25 cellular contexts compared by ENCODE assay signal in genomic region chr14:101708853-101709532, GRCh38. TPM values are rescaled to one million over a fixed set of nuclear protein-coding genes. Genes with fewer than 3 reads are reported as not detected.
A peak's percentile ranks its signal among the peaks of the same experiment; 100 is the strongest.
DNase-seq lines count a peak whose midpoint lies in the region; ATAC-seq and TF ChIP-seq lines count a peak whose summit lies in the region.
"Had no signal": no experiment of that assay in that cellular context is flagged by ENCODE, and none has a peak within 500 bp of the region (broad histone marks: within the 10 kb centered on the region; RNA-seq: fewer than 3 reads in every experiment).

No MANE protein-coding gene starts in this region.

- WGBS in lower leg skin, 2 donors = 79 to 86% methylated on average over 18 of the region's 18 CpGs
- 37 to 58% methylated on average over 18 of the region's 18 CpGs for WGBS in thyroid gland, 2 donors

- DNase-seq in activated naive CD8-positive, alpha-beta T cell treated with anti-CD3 and anti-CD28 coated beads for 36 hours = no peak
- DNase-seq in T-helper 17 cell (no peak), lower leg skin (ENCODE audit: low spot score in 2 of 2) (peak; percentile 13 to 74), thyroid gland (peak; percentile 91 to 93), NCI-H2196 (lab: John Stamatoyannopoulos, UW; ENCODE audit: unreplicated experiment) (no peak), RPMI8226 (no peak), activated T-cell treated with anti-CD3 and anti-CD28 coated beads for 4 hours (no peak)
- DNase-seq: ACHN; activated CD8-positive, alpha-beta T cell treated with anti-CD3 and anti-CD28 coated beads, Interleukin-2, amount 10 ng/mL, durations not matched to agents 7 days and 5 days; amniotic stem cell; GDM1; HFFc6; hippocampal formation; lower lobe of right lung; NCI-H1436; NCI-H748 treated with DMSO at 0.1 percent for 48 hours; PC-3; sigmoid colon; testis had no signal

- H3K36me3 ChIP-seq in thyroid gland = no peaks in the 10 kb centered on the region
- H3K36me3 ChIP-seq: lower lobe of right lung, sigmoid colon, SJSA1 had no signal

- no peak for TF ChIP-seq CTCF in lower leg skin (IDR thresholded peaks at IDR 0.05)
- TF ChIP-seq CTCF in thyroid gland (IDR thresholded peaks at IDR 0.05) = peak in 2 of 6 experiments; percentile 16 to 33

- peaks cover 9 to 50% of the 10 kb centered on the region in 2 donors for H3K4me1 ChIP-seq in thyroid gland
- H3K4me1 ChIP-seq: testis had no signal

- no peak overlapping the region for H3K4me3 ChIP-seq in lower leg skin (ENCODE audit: low read depth, poor library complexity, severe bottlenecking)
- H3K4me3 ChIP-seq in thyroid gland (replicated peaks in 1 of 3) = no peak overlapping the region
- H3K4me3 ChIP-seq: lower lobe of right lung, sigmoid colon, SJSA1, testis had no signal

- no peaks in the 10 kb centered on the region for H3K36me3 Mint-ChIP-seq in activated naive CD8-positive, alpha-beta T cell
- no peaks in the 10 kb centered on the region for H3K36me3 Mint-ChIP-seq in activated naive CD8-positive, alpha-beta T cell treated with anti-CD3 and anti-CD28 coated beads for 36 hours
- H3K36me3 Mint-ChIP-seq in T-helper 17 cell (ENCODE audit: low read depth) = no peaks in the 10 kb centered on the region
- H3K36me3 Mint-ChIP-seq: stimulated activated memory B cell treated with anti-CD40 and anti-IgM and Interleukin-4, amounts not matched to agents 10 μg/mL and 1 μg/mL and 100 μg/mL, for 72 hours had no signal

- H3K9me3 Mint-ChIP-seq in activated naive CD8-positive, alpha-beta T cell (ENCODE audit: low read depth) = no peaks in the 10 kb centered on the region
- H3K9me3 Mint-ChIP-seq in activated naive CD8-positive, alpha-beta T cell treated with anti-CD3 and anti-CD28 coated beads for 36 hours = peaks cover 3% of the 10 kb centered on the region

- H3K27me3 ChIP-seq in thyroid gland = no peaks in the 10 kb centered on the region
- H3K27me3 ChIP-seq: SJSA1, testis had no signal

- ATAC-seq in T-helper 17 cell = no peak
- ATAC-seq: activated CD8-positive, alpha-beta T cell treated with anti-CD3 and anti-CD28 coated beads, Interleukin-2, amount 10 ng/mL, durations not matched to agents 7 days and 5 days; lower lobe of right lung; stimulated activated memory B cell treated with anti-CD40 and anti-IgM and Interleukin-4, amounts not matched to agents 10 μg/mL and 1 μg/mL and 100 μg/mL, for 72 hours had no signal

- intact Hi-C loops in lower leg skin (cut with DNase I; ENCODE audit: low total_unique reads) = no loop called here
- intact Hi-C loops in thyroid gland (cut with DNase I) = loop anchor here (5.0 kb wide), 1 partner anchor 48 kb away; no protein-coding TSS in a partner anchor

- H3K27ac ChIP-seq in thyroid gland = peak overlapping the region in 2 of 3 donors; percentile 30 to 44
- H3K27ac ChIP-seq: C4-2B, lower lobe of right lung, sigmoid colon, SJSA1, testis, VCaP had no signal

- no peaks in the 10 kb centered on the region for H3K27me3 Mint-ChIP-seq in activated naive CD8-positive, alpha-beta T cell
- no peaks in the 10 kb centered on the region for H3K27me3 Mint-ChIP-seq in activated naive CD8-positive, alpha-beta T cell treated with anti-CD3 and anti-CD28 coated beads for 36 hours
- no peaks in the 10 kb centered on the region for H3K27me3 Mint-ChIP-seq in T-helper 17 cell

- H3K9me3 ChIP-seq in T-helper 17 cell (ENCODE audit: control insufficient read depth, low read length, poor library complexity, severe bottlenecking) (no peaks in the 10 kb centered on the region), thyroid gland (no peaks in the 10 kb centered on the region)
- H3K9me3 ChIP-seq: lower lobe of right lung, sigmoid colon, SJSA1, testis had no signal

- TF ChIP-seq POLR2A in lower leg skin (IDR thresholded peaks at IDR 0.05) (no peak), thyroid gland (IDR thresholded peaks at IDR 0.05) (no peak)

- H3K4me1 Mint-ChIP-seq in activated naive CD8-positive, alpha-beta T cell (ENCODE audit: low read depth) = peaks cover 27% of the 10 kb centered on the region
- H3K4me1 Mint-ChIP-seq in activated naive CD8-positive, alpha-beta T cell treated with anti-CD3 and anti-CD28 coated beads for 36 hours = peaks cover 29% of the 10 kb centered on the region
- H3K4me1 Mint-ChIP-seq in T-helper 17 cell = peaks cover 27% of the 10 kb centered on the region

- H3K27ac Mint-ChIP-seq in activated naive CD8-positive, alpha-beta T cell = peak overlapping the region; percentile 66
- H3K27ac Mint-ChIP-seq in activated naive CD8-positive, alpha-beta T cell treated with anti-CD3 and anti-CD28 coated beads for 36 hours = no peak overlapping the region
- peak overlapping the region; percentile 90 for H3K27ac Mint-ChIP-seq in T-helper 17 cell
- H3K27ac Mint-ChIP-seq: activated CD8-positive, alpha-beta T cell treated with anti-CD3 and anti-CD28 coated beads, Interleukin-2, amount 10 ng/mL, durations not matched to agents 7 days and 5 days; dendritic cell treated with granulocyte-macrophage colony-stimulating factor and Interleukin-4, amounts not matched to agents 40 ng/mL and 50 ng/mL, for 4 days; HFFc6; stimulated activated memory B cell treated with anti-CD40 and anti-IgM and Interleukin-4, amounts not matched to agents 10 μg/mL and 1 μg/mL and 100 μg/mL, for 72 hours had no signal

- H3K4me3 Mint-ChIP-seq in activated naive CD8-positive, alpha-beta T cell = no peak overlapping the region
- no peak overlapping the region for H3K4me3 Mint-ChIP-seq in activated naive CD8-positive, alpha-beta T cell treated with anti-CD3 and anti-CD28 coated beads for 36 hours
- no peak overlapping the region for H3K4me3 Mint-ChIP-seq in T-helper 17 cell
- H3K4me3 Mint-ChIP-seq: activated CD8-positive, alpha-beta T cell treated with anti-CD3 and anti-CD28 coated beads, Interleukin-2, amount 10 ng/mL, durations not matched to agents 7 days and 5 days; dendritic cell treated with granulocyte-macrophage colony-stimulating factor and Interleukin-4, amounts not matched to agents 40 ng/mL and 50 ng/mL, for 4 days; HFFc6; stimulated activated memory B cell treated with anti-CD40 and anti-IgM and Interleukin-4, amounts not matched to agents 10 μg/mL and 1 μg/mL and 100 μg/mL, for 72 hours had no signal

RNA-seq across cellular contexts. Expression of gene PPP2R5C, which starts 52.5 kb away (rescaled TPM):
- 100 to 1,000 TPM; 209 to 221 TPM for total RNA-seq in activated naive CD8-positive, alpha-beta T cell treated with anti-CD3 and anti-CD28 coated beads for 36 hours
- 100 to 1,000 TPM; 516 to 530 TPM for total RNA-seq in T-helper 17 cell
- 10 to 100 TPM; 74.6 to 89.9 (median 80.3) TPM for total RNA-seq in lower leg skin
- total RNA-seq in thyroid gland = 100 to 1,000 TPM; 105 to 209 (median 141) TPM

Comparison
In these comparisons a context has a peak if more than half of its experiments do, and no peak if none do; other contexts are left out.
1. DNase-seq: peak in lower leg skin (2 of 2) and thyroid gland (2 of 2); none in activated naive CD8-positive, alpha-beta T cell treated with anti-CD3 and anti-CD28 coated beads for 36 hours (single experiment), T-helper 17 cell (0 of 3), NCI-H2196 (single experiment), RPMI8226 (single experiment) and activated T-cell treated with anti-CD3 and anti-CD28 coated beads for 4 hours (single experiment).